ENCODE assay signal across 34 cellular contexts in genomic region chrX:125497667-125498066, GRCh38.
"Had no signal": no experiment of that assay in that cellular context is flagged by ENCODE, and none has a peak within 500 bp of the region (broad histone marks: within the 10 kb centered on the region; RNA-seq: fewer than 3 reads in every experiment).

No MANE protein-coding gene starts in this region.

- H3K4me1 ChIP-seq: adrenal gland, body of pancreas, breast epithelium had no signal

- ATAC-seq: activated CD4-positive, alpha-beta T cell treated with anti-CD3 and anti-CD28 coated beads for 36 hours; activated CD4-positive, CD25-positive, alpha-beta regulatory T cell treated with anti-CD3 and anti-CD28 coated beads, Interleukin-2, amount 50 U/mL, for 24 hours; activated CD8-positive, alpha-beta memory T cell treated with anti-CD3 and anti-CD28 coated beads, Interleukin-2, amount 10 ng/mL, durations not matched to agents 7 days and 5 days; activated CD8-positive, alpha-beta T cell treated with anti-CD3 and anti-CD28 coated beads, Interleukin-2, amount 10 ng/mL, durations not matched to agents 7 days and 5 days; activated naive CD4-positive, alpha-beta T cell treated with anti-CD3 and anti-CD28 coated beads, Interleukin-2, amount 50 U/mL, for 72 hours; body of pancreas; WTC11 had no signal

- DNase-seq: activated CD4-positive, alpha-beta memory T cell treated with anti-CD3 and anti-CD28 coated beads, Interleukin-2, amount 10 ng/mL, durations not matched to agents 7 days and 5 days; activated CD4-positive, alpha-beta T cell treated with anti-CD3 and anti-CD28 coated beads for 1 hour; activated CD4-positive, alpha-beta T cell treated with anti-CD3 and anti-CD28 coated beads for 36 hours; activated CD4-positive, alpha-beta T cell treated with anti-CD3 and anti-CD28 coated beads for 48 hours; activated CD4-positive, alpha-beta T cell treated with anti-CD3 and anti-CD28 coated beads, Interleukin-2, amount 10 ng/mL, durations not matched to agents 7 days and 5 days; activated CD4-positive, alpha-beta T cell treated with anti-CD3 and anti-CD28 coated beads, Interleukin-2, amount 50 U/mL, for 48 hours; activated CD4-positive, CD25-positive, alpha-beta regulatory T cell; activated CD8-positive, alpha-beta memory T cell treated with anti-CD3 and anti-CD28 coated beads for 24 hours; activated CD8-positive, alpha-beta memory T cell treated with anti-CD3 and anti-CD28 coated beads, Interleukin-2, amount 10 ng/mL, durations not matched to agents 7 days and 5 days; activated CD8-positive, alpha-beta memory T cell treated with anti-CD3 and anti-CD28 coated beads, Interleukin-2, amount 50 U/mL, for 48 hours; activated CD8-positive, alpha-beta T cell treated with anti-CD3 and anti-CD28 coated beads, Interleukin-2, amount 10 ng/mL, durations not matched to agents 7 days and 5 days; activated effector memory CD4-positive, alpha-beta T cell treated with Interleukin-2 at 50 U/mL for 16 hours; activated gamma-delta T cell; activated naive CD4-positive, alpha-beta T cell treated with anti-CD3 and anti-CD28 coated beads for 36 hours; activated naive CD4-positive, alpha-beta T cell treated with anti-CD3 and anti-CD28 coated beads, Interleukin-2, amount 50 U/mL, for 16 hours; activated naive CD8-positive, alpha-beta T cell treated with anti-CD3 and anti-CD28 coated beads for 36 hours; activated T-cell treated with anti-CD3 and anti-CD28 coated beads, Interleukin-2, amount 50 U/mL, for 24 hours; activated T-cell treated with anti-CD3 and anti-CD28 coated beads, Interleukin-2, amount 50 U/mL, for 48 hours; adrenal gland; amniotic stem cell; aorta; body of pancreas; brain microvascular endothelial cell; central memory CD4-positive, alpha-beta T cell; T-helper 1 cell; T-helper 2 cell; T-helper 9 cell; WERI-Rb-1 had no signal

- H3K27ac ChIP-seq: adrenal gland, body of pancreas, brain microvascular endothelial cell, breast epithelium, WERI-Rb-1 had no signal

- H3K27me3 ChIP-seq: adrenal gland, body of pancreas, brain microvascular endothelial cell, breast epithelium had no signal

- FAIRE-seq: astrocyte, TTC549 had no signal

- H3K4me3 ChIP-seq: adrenal gland, body of pancreas, breast epithelium had no signal

- H3K36me3 ChIP-seq: adrenal gland, brain microvascular endothelial cell, breast epithelium, WERI-Rb-1 had no signal

- H3K9me3 ChIP-seq: adrenal gland, body of pancreas had no signal
